In genomic region chr2:177553176-177553909, GRCh38 we compare ENCODE assay signal across 8 cellular contexts.
DNase-seq lines count a peak whose midpoint lies in the region; ATAC-seq and TF ChIP-seq lines count a peak whose summit lies in the region.

No MANE protein-coding gene starts in this region.

- no peak for TF ChIP-seq CTCF in lung (IDR thresholded peaks at IDR 0.05; ENCODE audit: control extremely low read depth, extremely low read depth)
- TF ChIP-seq CTCF in transverse colon (IDR thresholded peaks at IDR 0.05), result no peak

- 3 to 6% methylated on average over 17 of the region's 17 CpGs for WGBS in lung, 2 donors
- 6 to 9% methylated on average over 11 to 17 of the region's 17 CpGs for WGBS in transverse colon (ENCODE audit: low coverage in 1 of 2), 2 donors

- H3K36me3 ChIP-seq in lung (ENCODE audit: control insufficient read depth in 2 of 2, insufficient read depth in 2 of 2, low read length in 2 of 2) (no peaks in the 10 kb centered on the region), transverse colon (no peaks in the 10 kb centered on the region)

- TF ChIP-seq EP300 in transverse colon (IDR thresholded peaks at IDR 0.05; ENCODE audit: low read depth), result no peak

- no peak for TF ChIP-seq POLR2A in transverse colon (IDR thresholded peaks at IDR 0.05)

- ATAC-seq in lung (ENCODE audit: insufficient read depth, low FRiP score) (no peak), HG03439 (IDR thresholded peaks at IDR 0.05; ENCODE audit: unreplicated experiment) (no peak)

- H3K4me3 ChIP-seq in lung (peak overlapping the region; percentile 86), transverse colon (peak overlapping the region; percentile 56 to 88 (median 69))

- intact Hi-C loops in transverse colon (cut with DNase I; ENCODE audit: low total_unique reads), result no loop called here

- in situ Hi-C loops in transverse colon (cut with MboI; ENCODE audit: low pct_ligation_motif_present in 1 of 4, low pct_unique_long_range_greater_than_20kb in 1 of 4, low sequenced_read_pairs in 3 of 4), result no loop called here

- H3K9me3 ChIP-seq in lung (ENCODE audit: control insufficient read depth in 2 of 2, insufficient read depth in 1 of 2, low read length in 1 of 2) (peaks cover 0 to 2% of the 10 kb centered on the region in 2 donors), transverse colon (no peaks in the 10 kb centered on the region)

- DNase-seq in DMS153 treated with DMSO at 0.1 percent for 48 hours (lab: John Stamatoyannopoulos, UW; ENCODE audit: unreplicated experiment) (peak; percentile 65), DMS153 (lab: John Stamatoyannopoulos, UW) (no peak), NCI-H2227 treated with DMSO at 0.1 percent for 48 hours (lab: John Stamatoyannopoulos, UW) (peak; percentile 93), caudate nucleus (lab: John Stamatoyannopoulos, UW) (peak in 11 of 61 donors; percentile 32 to 73 (median 45)), lung (ENCODE audit: low spot score) (no peak), transverse colon (no peak), NCI-H1436 treated with DMSO at 0.1 percent for 48 hours (lab: John Stamatoyannopoulos, UW) (no peak)

- H3K27me3 ChIP-seq in lung (ENCODE audit: control insufficient read depth, insufficient read depth) (no peaks in the 10 kb centered on the region), transverse colon (no peaks in the 10 kb centered on the region)

- H3K4me1 ChIP-seq in lung (ENCODE audit: control insufficient read depth in 2 of 2, insufficient read depth in 2 of 2, low read length in 2 of 2), result peaks cover 0 to 5% of the 10 kb centered on the region in 2 donors
- H3K4me1 ChIP-seq in transverse colon, result peaks cover 0 to 8% (median 4%) of the 10 kb centered on the region in 4 donors

- H3K27ac ChIP-seq in caudate nucleus (ENCODE audit: low read depth, low read length) (peak overlapping the region; percentile 98), lung (ENCODE audit: low read depth in 1 of 2, low read length in 1 of 2) (peak overlapping the region; percentile 94 to 99), transverse colon (peak overlapping the region; percentile 84 to 93 (median 92))

Comparison
In these comparisons a context has a peak if more than half of its experiments do, and no peak if none do; other contexts are left out.
1. DNase-seq: peak in DMS153 treated with DMSO at 0.1 percent for 48 hours (single experiment) and NCI-H2227 treated with DMSO at 0.1 percent for 48 hours (single experiment); none in DMS153 (single experiment), lung (single experiment), transverse colon (single experiment) and NCI-H1436 treated with DMSO at 0.1 percent for 48 hours (single experiment).
2. Peak in every context shown above with its lines, with median percentiles within 50 percentile points of each other: H3K27ac ChIP-seq.